In genomic region chr18:58136865-58137264, GRCh38 we compare ENCODE assay signal across 26 cellular contexts.
"Had no signal": no experiment of that assay in that cellular context is flagged by ENCODE, and none has a peak within 500 bp of the region (broad histone marks: within the 10 kb centered on the region; RNA-seq: fewer than 3 reads in every experiment).

No MANE protein-coding gene starts in this region.

- H3K4me3 ChIP-seq: breast epithelium, esophagus muscularis mucosa, heart right ventricle, lung, sigmoid colon, smooth muscle cell, thoracic aorta had no signal

- H3K36me3 Mint-ChIP-seq: activated naive CD8-positive, alpha-beta T cell; naive thymus-derived CD4-positive, alpha-beta T cell had no signal

- H3K9me3 Mint-ChIP-seq: activated B cell treated with CpG ODN at 0.5 μM for 24 hours; activated T-cell treated with anti-CD3 and anti-CD28 coated beads, Interleukin-2, amount 50 U/mL, for 24 hours; activated T-helper 2 cell treated with anti-CD3 and anti-CD28 coated beads, Interferon-gamma antibody, Interleukin-2, Interleukin-4, amounts not matched to agents 10 μg/mL and 5 μg/mL and 100 μg/mL, durations not matched to agents 14 hours and 24 hours and 36 hours; central memory CD8-positive, alpha-beta T cell; T-helper 1 cell treated with Interleukin-12 subunit alpha and Interleukin-12 subunit beta and Interleukin-4 antibody, amounts not matched to agents 30 μg/mL and 1 μg/mL, for 36 hours had no signal

- H3K27ac Mint-ChIP-seq: activated B cell treated with CpG ODN at 0.5 μM for 24 hours; activated CD4-positive, alpha-beta T cell treated with anti-CD3 and anti-CD28 coated beads for 36 hours; activated naive CD8-positive, alpha-beta T cell; activated T-cell treated with anti-CD3 and anti-CD28 coated beads, Interleukin-2, amount 50 U/mL, for 24 hours; activated T-helper 2 cell treated with anti-CD3 and anti-CD28 coated beads, Interferon-gamma antibody, Interleukin-2, Interleukin-4, amounts not matched to agents 10 μg/mL and 5 μg/mL and 100 μg/mL, durations not matched to agents 14 hours and 24 hours and 36 hours; naive thymus-derived CD4-positive, alpha-beta T cell; T-helper 1 cell treated with Interleukin-12 subunit alpha and Interleukin-12 subunit beta and Interleukin-4 antibody, amounts not matched to agents 30 μg/mL and 1 μg/mL, for 36 hours had no signal

- ATAC-seq: activated CD4-positive, alpha-beta T cell treated with anti-CD3 and anti-CD28 coated beads for 36 hours; naive thymus-derived CD4-positive, alpha-beta T cell had no signal

- H3K27me3 Mint-ChIP-seq: activated B cell treated with CpG ODN at 0.5 μM for 24 hours had no signal

- H3K4me3 Mint-ChIP-seq: activated B cell treated with CpG ODN at 0.5 μM for 24 hours; activated CD4-positive, alpha-beta T cell treated with anti-CD3 and anti-CD28 coated beads for 36 hours; activated naive CD8-positive, alpha-beta T cell; activated T-cell treated with anti-CD3 and anti-CD28 coated beads, Interleukin-2, amount 50 U/mL, for 24 hours; central memory CD8-positive, alpha-beta T cell; naive thymus-derived CD4-positive, alpha-beta T cell; T-helper 1 cell treated with Interleukin-12 subunit alpha and Interleukin-12 subunit beta and Interleukin-4 antibody, amounts not matched to agents 30 μg/mL and 1 μg/mL, for 36 hours had no signal

- DNase-seq: activated B cell treated with CpG ODN at 0.5 μM for 24 hours; activated CD4-positive, alpha-beta T cell treated with anti-CD3 and anti-CD28 coated beads for 36 hours; activated CD4-positive, alpha-beta T cell treated with anti-CD3 and anti-CD28 coated beads, Interleukin-2, amount 50 U/mL, for 4 hours; activated CD8-positive, alpha-beta memory T cell treated with anti-CD3 and anti-CD28 coated beads for 24 hours; activated CD8-positive, alpha-beta memory T cell treated with anti-CD3 and anti-CD28 coated beads, Interleukin-2, amount 50 U/mL, for 4 hours; activated naive CD4-positive, alpha-beta T cell; activated T-cell treated with anti-CD3 and anti-CD28 coated beads, Interleukin-2, amount 50 U/mL, for 24 hours; effector memory CD4-positive, alpha-beta T cell; foreskin fibroblast; heart right ventricle; left colon; naive thymus-derived CD4-positive, alpha-beta T cell; sigmoid colon; stimulated activated CD4-positive, alpha-beta T cell treated with anti-CD3 and anti-CD28 coated beads, Interleukin-2, amount 100 ng/mL, for 48 hours; stimulated activated CD8-positive, alpha-beta memory T cell treated with anti-CD3 and anti-CD28 coated beads, Interleukin-4, amount 100 ng/mL, for 48 hours; stimulated activated naive CD4-positive, alpha-beta T cell; T1000 had no signal
